In the genomic region with DNA sequence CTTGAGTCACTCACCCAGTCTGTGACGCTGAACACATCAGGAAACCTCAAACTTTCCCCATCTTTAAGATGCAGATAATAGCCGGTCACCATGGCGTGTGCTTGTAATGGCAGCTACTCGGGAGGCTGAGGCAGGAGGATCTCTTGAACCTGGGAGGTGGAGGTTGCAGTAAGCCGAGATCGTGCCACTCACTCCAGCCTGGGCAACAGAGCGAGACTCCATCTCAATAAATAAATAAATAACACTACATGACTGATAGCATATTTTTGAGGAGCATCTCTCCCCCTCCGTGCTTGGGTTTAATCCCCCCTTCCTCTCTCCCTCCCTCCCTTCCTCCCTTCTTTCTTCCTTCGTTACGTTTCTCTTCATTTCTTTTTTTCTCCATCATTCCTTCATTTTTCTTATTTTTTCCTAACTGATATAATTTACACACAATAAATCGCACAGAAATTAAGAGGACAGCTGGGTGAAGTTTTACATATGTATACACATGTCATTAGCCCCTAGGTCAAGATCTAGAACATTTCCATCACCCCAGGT, we compare ENCODE assay signal across 8 cellular contexts. TPM values are rescaled to one million over a fixed set of nuclear protein-coding genes. Genes with fewer than 3 reads are reported as not detected.
DNase-seq lines count a peak whose midpoint lies in the region; ATAC-seq, FAIRE-seq and TF ChIP-seq lines count a peak whose summit lies in the region.

No MANE protein-coding gene starts in this region.

- TF ChIP-seq CTCF in CD4-positive, alpha-beta T cell (IDR thresholded peaks at IDR 0.05) = no peak
- TF ChIP-seq CTCF in WTC11 (IDR thresholded peaks at IDR 0.05) (no peak), kidney (IDR thresholded peaks at IDR 0.05; ENCODE audit: borderline replicate concordance, extremely low read depth, insufficient read depth) (no peak), upper lobe of right lung (IDR thresholded peaks at IDR 0.05) (no peak)

- H3K4me3 Mint-ChIP-seq in CD4-positive, alpha-beta T cell = peak overlapping the region; percentile 85
- H3K4me3 Mint-ChIP-seq in WTC11 = peak overlapping the region; percentile 78

- H3K4me1 ChIP-seq in kidney (ENCODE audit: control insufficient read depth in 1 of 2, insufficient read depth in 1 of 2, low read depth in 1 of 2, low read length in 2 of 2) = peaks cover 0 to 10% of the 10 kb centered on the region in 2 donors
- no peaks in the 10 kb centered on the region for H3K4me1 ChIP-seq in upper lobe of right lung

- ATAC-seq in CD4-positive, alpha-beta T cell (ENCODE audit: poor library complexity) = no peak
- ATAC-seq in WTC11 (no peak), upper lobe of right lung (no peak), HG03097 (IDR thresholded peaks at IDR 0.05; ENCODE audit: low FRiP score, unreplicated experiment) (no peak)

- peak in 4 of 10 experiments; percentile 31 to 60 (median 44) for DNase-seq in CD4-positive, alpha-beta T cell
- no peak for DNase-seq in H7
- no peak for DNase-seq in WTC11 (ENCODE audit: low spot score)
- no peak for DNase-seq in kidney
- DNase-seq in upper lobe of right lung = no peak
- no peak for DNase-seq in NCI-H1436 treated with DMSO at 0.1 percent for 48 hours (lab: John Stamatoyannopoulos, UW)
- no peak for DNase-seq in caudate nucleus (lab: John Stamatoyannopoulos, UW)

- POLR2A ChIA-PET in CD4-positive, alpha-beta T cell (lab: Charles Lee) = interaction anchor here (1.0 to 5.7 kb wide), 18 partner anchors 8 to 220 kb away, joined by 3 to 214 read pairs (median 12); partner anchors contain the start of gene EZR
- POLR2A ChIA-PET in WTC11 (lab: Charles Lee) = interaction anchor here (0.6 to 2.7 kb wide), 6 partner anchors 16 to 81 kb away, joined by 4 to 40 read pairs (median 8); partner anchors contain the start of gene EZR

- CTCF ChIA-PET in CD4-positive, alpha-beta T cell (lab: Charles Lee) = interaction anchor here (0.8 to 2.6 kb wide), 9 partner anchors 14 to 98 kb away, joined by 3 to 16 read pairs (median 6); partner anchors contain the start of gene EZR
- CTCF ChIA-PET in WTC11 (lab: Charles Lee) = interaction anchor here (0.8 to 1.9 kb wide), 5 partner anchors 9 to 166 kb away, joined by 4 to 9 read pairs (median 8); partner anchors contain the start of gene EZR

- H3K9me3 ChIP-seq in CD4-positive, alpha-beta T cell (ENCODE audit: control insufficient read depth, low read length) = no peaks in the 10 kb centered on the region
- H3K9me3 ChIP-seq in kidney (ENCODE audit: control insufficient read depth in 1 of 2, low read length in 2 of 2) (no peaks in the 10 kb centered on the region), upper lobe of right lung (no peaks in the 10 kb centered on the region)

- no peak for FAIRE-seq in kidney (lab: Jason Lieb, UNC)

- H3K9ac ChIP-seq in kidney (ENCODE audit: low read length in 2 of 2) = peak overlapping the region; percentile 60 to 72

- H3K27ac Mint-ChIP-seq in CD4-positive, alpha-beta T cell = peak overlapping the region; percentile 99
- peak overlapping the region; percentile 99 for H3K27ac Mint-ChIP-seq in WTC11

- peaks cover 5% of the 10 kb centered on the region for H3K36me3 Mint-ChIP-seq in CD4-positive, alpha-beta T cell (ENCODE audit: low read depth)
- H3K36me3 Mint-ChIP-seq in WTC11 = peaks cover 6% of the 10 kb centered on the region

- H3K27ac ChIP-seq in CD4-positive, alpha-beta T cell (ENCODE audit: low read depth, low read length) = peak overlapping the region; percentile 98
- H3K27ac ChIP-seq in kidney (ENCODE audit: low read depth in 2 of 2, low read length in 2 of 2) (peak overlapping the region; percentile 97), upper lobe of right lung (peak overlapping the region; percentile 95), caudate nucleus (ENCODE audit: low read depth, low read length) (no peak overlapping the region)

- no peaks in the 10 kb centered on the region for H3K36me3 ChIP-seq in H7 (replicated peaks; ENCODE audit: control insufficient read depth, insufficient read depth, low read length)
- no peaks in the 10 kb centered on the region for H3K36me3 ChIP-seq in kidney (ENCODE audit: control insufficient read depth in 1 of 2, insufficient read depth in 2 of 2, low read length in 2 of 2)
- no peaks in the 10 kb centered on the region for H3K36me3 ChIP-seq in upper lobe of right lung

- H3K4me3 ChIP-seq in H7 (ENCODE audit: insufficient read depth, low read depth, low read length) (peak overlapping the region; percentile 53), kidney (ENCODE audit: low read length in 2 of 2) (peak overlapping the region; percentile 78), upper lobe of right lung (peak overlapping the region; percentile 57)

- peaks cover 37% of the 10 kb centered on the region for H3K4me1 Mint-ChIP-seq in CD4-positive, alpha-beta T cell (ENCODE audit: low read depth)
- peaks cover 24% of the 10 kb centered on the region for H3K4me1 Mint-ChIP-seq in WTC11

- H3K27me3 ChIP-seq in CD4-positive, alpha-beta T cell (ENCODE audit: control insufficient read depth, insufficient read depth, low read length) = no peaks in the 10 kb centered on the region
- H3K27me3 ChIP-seq in H7 (ENCODE audit: control insufficient read depth, insufficient read depth, low read length) (no peaks in the 10 kb centered on the region), upper lobe of right lung (no peaks in the 10 kb centered on the region)

- H3K9me3 Mint-ChIP-seq in CD4-positive, alpha-beta T cell = no peaks in the 10 kb centered on the region
- H3K9me3 Mint-ChIP-seq in WTC11 = peaks cover 14% of the 10 kb centered on the region

- intact Hi-C loops in CD4-positive, alpha-beta T cell (cut with DNase I, micrococcal nuclease) = loop anchor here (1.0 to 10.0 kb wide), 5 partner anchors 40 to 94 kb away; partner anchors contain the start of gene EZR (in 1 of the 2)
- intact Hi-C loops in kidney (cut with DNase I) (no loop called here), upper lobe of right lung (cut with DNase I) (no loop called here)

- H3K27me3 Mint-ChIP-seq in CD4-positive, alpha-beta T cell = no peaks in the 10 kb centered on the region
- peaks cover 23% of the 10 kb centered on the region for H3K27me3 Mint-ChIP-seq in WTC11 (ENCODE audit: low read depth)

TF ChIP-seq in WTC11, 78 proteins besides CTCF, POLR2A, EP300 and RAD21 (continues in another document):
- TF ChIP-seq TP53 (CRISPR knock-in tag; IDR thresholded peaks at IDR 0.05) = no peak
- TF ChIP-seq CREM (CRISPR knock-in tag; IDR thresholded peaks at IDR 0.05) = no peak
- TF ChIP-seq ZNF423 (CRISPR knock-in tag; IDR thresholded peaks at IDR 0.05) = no peak
- no peak for TF ChIP-seq FOXP1 (CRISPR knock-in tag; IDR thresholded peaks at IDR 0.05; ENCODE audit: borderline replicate concordance)
- TF ChIP-seq ZNF232 (CRISPR knock-in tag; IDR thresholded peaks at IDR 0.05) = no peak
- TF ChIP-seq ATF6 (CRISPR knock-in tag; IDR thresholded peaks at IDR 0.05) = no peak
- TF ChIP-seq OVOL2 (CRISPR knock-in tag; IDR thresholded peaks at IDR 0.05; ENCODE audit: borderline replicate concordance) = no peak
- TF ChIP-seq USF2 (CRISPR knock-in tag; IDR thresholded peaks at IDR 0.05) = no peak
- TF ChIP-seq ZSCAN18 (CRISPR knock-in tag; IDR thresholded peaks at IDR 0.05) = no peak
- TF ChIP-seq SMAD3 (CRISPR knock-in tag; IDR thresholded peaks at IDR 0.05; ENCODE audit: borderline replicate concordance) = no peak
- TF ChIP-seq NR3C1 (CRISPR knock-in tag; conservative IDR thresholded peaks at IDR 0.05; ENCODE audit: low read depth) = no peak

RNA-seq across cellular contexts. Expression of gene EZR, which starts 51.3 kb away (rescaled TPM):
- 100 to 1,000 TPM; 434 to 449 TPM for total RNA-seq in CD4-positive, alpha-beta T cell
- total RNA-seq in H7 (2014; rRNA removed; shearing (Covaris generic)) = 203 and 216 TPM in 2 replicates
- total RNA-seq in WTC11 (2021) = 194 to 215 TPM (median 199 TPM) in 3 replicates
- 636 TPM for total RNA-seq in kidney
- polyA plus RNA-seq in kidney (ENCODE audit: insufficient read depth, low read depth, low replicate concordance) = 154 TPM
- total RNA-seq in upper lobe of right lung = 260 TPM

Comparison
In these comparisons a context has a peak if more than half of its experiments do, and no peak if none do; other contexts are left out.
1. intact Hi-C loops: an anchor here in CD4-positive, alpha-beta T cell (1.0 to 10.0 kb wide); none called in kidney and upper lobe of right lung.